In genomic region chr12:108518716-108519496, GRCh38 we compare ENCODE assay signal across 20 cellular contexts.
"Had no signal": no experiment of that assay in that cellular context is flagged by ENCODE, and none has a peak within 500 bp of the region (broad histone marks: within the 10 kb centered on the region; RNA-seq: fewer than 3 reads in every experiment).

No MANE protein-coding gene starts in this region.

- H3K27me3 ChIP-seq: foreskin keratinocyte, ovary, spleen, upper lobe of right lung had no signal

- H3K9me3 ChIP-seq: lower lobe of right lung, ovary, prostate gland, spleen, upper lobe of right lung had no signal

- ATAC-seq: foreskin keratinocyte; left lobe of liver; lower lobe of right lung; stimulated activated naive CD8-positive, alpha-beta T cell treated with anti-CD3 and anti-CD28 coated beads, Interleukin-15, Interleukin-2, amounts not matched to agents 100 U/mL and 50 U/mL, for 24 hours; upper lobe of right lung had no signal

- DNase-seq: activated CD4-positive, alpha-beta T cell treated with anti-CD3 and anti-CD28 coated beads for 1 hour; activated CD4-positive, alpha-beta T cell treated with anti-CD3 and anti-CD28 coated beads, Interleukin-2, amount 50 U/mL, for 1 hour; activated naive CD4-positive, alpha-beta T cell; activated naive CD8-positive, alpha-beta T cell treated with anti-CD3 and anti-CD28 coated beads, Interleukin-2, amount 10 ng/mL, durations not matched to agents 7 days and 5 days; activated T-cell treated with anti-CD3 and anti-CD28 coated beads, Interleukin-2, amount 50 U/mL, for 1 hour; amniotic stem cell; cerebellar nuclear complex; foreskin keratinocyte; kidney; lower lobe of right lung; naive B cell; spleen; stimulated activated CD4-positive, alpha-beta T cell treated with anti-CD3 and anti-CD28 coated beads, Interleukin-4, amount 100 ng/mL, for 1 hour; stimulated activated naive CD8-positive, alpha-beta T cell treated with anti-CD3 and anti-CD28 coated beads, Interleukin-15, Interleukin-2, amounts not matched to agents 100 U/mL and 50 U/mL, for 24 hours; upper lobe of right lung had no signal

- H3K27ac Mint-ChIP-seq: activated naive CD8-positive, alpha-beta T cell treated with anti-CD3 and anti-CD28 coated beads, Interleukin-2, amount 10 ng/mL, durations not matched to agents 7 days and 5 days; activated T-helper 2 cell treated with anti-CD3 and anti-CD28 coated beads, Interferon-gamma antibody, Interleukin-2, Interleukin-4, amounts not matched to agents 10 μg/mL and 5 μg/mL and 100 μg/mL, durations not matched to agents 14 hours and 24 hours and 36 hours had no signal

- H3K4me1 ChIP-seq: foreskin keratinocyte, prostate gland had no signal

- H3K9me3 Mint-ChIP-seq: activated naive CD8-positive, alpha-beta T cell treated with anti-CD3 and anti-CD28 coated beads, Interleukin-2, amount 10 ng/mL, durations not matched to agents 7 days and 5 days; activated T-helper 2 cell treated with anti-CD3 and anti-CD28 coated beads, Interferon-gamma antibody, Interleukin-2, Interleukin-4, amounts not matched to agents 10 μg/mL and 5 μg/mL and 100 μg/mL, durations not matched to agents 14 hours and 24 hours and 36 hours; naive B cell had no signal

- H3K27me3 Mint-ChIP-seq: activated naive CD8-positive, alpha-beta T cell treated with anti-CD3 and anti-CD28 coated beads, Interleukin-2, amount 10 ng/mL, durations not matched to agents 7 days and 5 days; naive B cell had no signal

- H3K4me3 Mint-ChIP-seq: activated naive CD8-positive, alpha-beta T cell treated with anti-CD3 and anti-CD28 coated beads, Interleukin-2, amount 10 ng/mL, durations not matched to agents 7 days and 5 days had no signal

- H3K4me3 ChIP-seq: coronary artery, lower lobe of right lung, ovary, prostate gland, spleen, upper lobe of right lung had no signal

- FAIRE-seq: kidney had no signal

- H3K27ac ChIP-seq: coronary artery, foreskin keratinocyte, lower lobe of right lung, ovary, prostate gland, spleen, upper lobe of right lung had no signal
